8 cellular contexts compared by ENCODE assay signal in the genomic region with DNA sequence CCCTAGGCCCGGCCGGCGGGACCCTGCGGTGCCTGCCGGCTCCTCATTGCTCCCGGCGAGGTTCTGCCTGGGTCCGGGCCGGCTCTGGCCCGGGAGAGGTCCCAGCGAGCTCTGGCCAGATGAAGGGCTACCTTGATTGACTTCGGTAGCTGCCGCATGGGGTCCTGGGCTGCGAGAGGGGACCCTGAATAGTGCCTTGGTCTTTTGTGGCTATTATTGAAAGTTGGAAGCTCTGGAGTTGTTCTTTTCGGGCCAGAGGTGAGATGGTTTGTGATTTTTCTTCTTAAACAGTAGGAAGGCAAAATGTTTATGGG. TPM values are rescaled to one million over a fixed set of nuclear protein-coding genes. Genes with fewer than 3 reads are reported as not detected.
DNase-seq lines count a peak whose midpoint lies in the region; ATAC-seq, FAIRE-seq and TF ChIP-seq lines count a peak whose summit lies in the region.

No MANE protein-coding gene starts in this region.

- FAIRE-seq in A549 (lab: Jason Lieb, UNC) = no peak

- POLR2A ChIA-PET in A549 (lab: Yijun Ruan, JAX) = no interaction called here

- ATAC-seq in A549 (no peak), mucosa of descending colon (no peak), HG03378 (IDR thresholded peaks at IDR 0.05; ENCODE audit: unreplicated experiment) (no peak)

- TF ChIP-seq POLR2A in A549 (IDR thresholded peaks at IDR 0.05; ENCODE audit: low read length) = no peak

- H3K9ac ChIP-seq in HUES48 (ENCODE audit: low read depth, low read length) = peak overlapping the region; percentile 81

- in situ Hi-C loops in G401 (cut with HindIII; ENCODE audit: low sequenced_read_pairs) = no loop called here

- H3K36me3 ChIP-seq in HUES48 (ENCODE audit: control insufficient read depth, insufficient read depth, low read length) (peaks cover 42% of the 10 kb centered on the region), mucosa of descending colon (ENCODE audit: low read depth) (no peaks in the 10 kb centered on the region)

- DNase-seq in A549 (ENCODE audit: low read depth in 1 of 2, low spot score in 1 of 2) (no peak), cardiac fibroblast (ENCODE audit: low read depth in 2 of 2) (peak in 1 of 2 donors; percentile 16), mucosa of descending colon (no peak), OCI-M2 (lab: John Stamatoyannopoulos, UW; ENCODE audit: unreplicated experiment) (no peak), amniotic stem cell (lab: John Stamatoyannopoulos, UW) (no peak), G401 (ENCODE audit: low spot score) (no peak)

- peaks cover 14% of the 10 kb centered on the region for H3K4me1 ChIP-seq in A549
- peaks cover 8% of the 10 kb centered on the region for H3K4me1 ChIP-seq in HUES48 (ENCODE audit: control insufficient read depth, insufficient read depth, low read length)
- H3K4me1 ChIP-seq in mucosa of descending colon (ENCODE audit: low read depth) = peaks cover 16% of the 10 kb centered on the region

- H3K27ac ChIP-seq in A549 (peak overlapping the region; percentile 95 to 98), HUES48 (ENCODE audit: low read depth, low read length) (peak overlapping the region; percentile 88)

- TF ChIP-seq RAD21 in A549 (conservative IDR thresholded peaks at IDR 0.05 in 1 of 2, IDR thresholded peaks at IDR 0.05 in 1 of 2) = no peak

- TF ChIP-seq CTCF in A549 (IDR thresholded peaks at IDR 0.05) (no peak), cardiac fibroblast (IDR thresholded peaks at IDR 0.05; ENCODE audit: low read depth, low read length) (no peak), mucosa of descending colon (IDR thresholded peaks at IDR 0.05) (no peak)

- H3K4me3 ChIP-seq in A549 (peak overlapping the region; percentile 95), HUES48 (ENCODE audit: low read depth, low read length) (peak overlapping the region; percentile 90), cardiac fibroblast (replicated peaks in 1 of 2; ENCODE audit: low read depth in 2 of 2, low read length in 2 of 2) (peak overlapping the region; percentile 84 to 96), mucosa of descending colon (peak overlapping the region; percentile 98)

- WGBS in A549 (ENCODE audit: missing lambda C conversion rate) = 0% methylated on average over 6 of the region's 15 CpGs

- TF ChIP-seq EP300 in A549 (IDR thresholded peaks at IDR 0.05) = no peak

- no peaks in the 10 kb centered on the region for H3K27me3 ChIP-seq in HUES48 (ENCODE audit: control insufficient read depth, insufficient read depth, low read length)

- CTCF ChIA-PET in A549 (lab: Yijun Ruan, JAX) = interaction anchor here (0.7 kb wide), 1 partner anchor 298 kb away, joined by 3 read pairs; no protein-coding TSS in a partner anchor

- intact Hi-C loops in mucosa of descending colon (cut with DNase I, micrococcal nuclease) = no loop called here

- no peaks in the 10 kb centered on the region for H3K9me3 ChIP-seq in A549
- no peaks in the 10 kb centered on the region for H3K9me3 ChIP-seq in HUES48 (ENCODE audit: control insufficient read depth, insufficient read depth, low read length)
- H3K9me3 ChIP-seq in mucosa of descending colon = no peaks in the 10 kb centered on the region

- H3K4me2 ChIP-seq in A549 = peak overlapping the region; percentile 98

TF ChIP-seq in A549, 52 proteins besides CTCF, POLR2A, EP300 and RAD21:
- no peak for TF ChIP-seq MAZ (IDR thresholded peaks at IDR 0.05; ENCODE audit: borderline replicate concordance, low read depth, low read length)
- TF ChIP-seq JUN (IDR thresholded peaks at IDR 0.05) = no peak
- no peak for TF ChIP-seq NR3C1 (IDR thresholded peaks at IDR 0.05)
- TF ChIP-seq FOSB (CRISPR knock-in tag; IDR thresholded peaks at IDR 0.05) = no peak
- TF ChIP-seq, protein P1, sequence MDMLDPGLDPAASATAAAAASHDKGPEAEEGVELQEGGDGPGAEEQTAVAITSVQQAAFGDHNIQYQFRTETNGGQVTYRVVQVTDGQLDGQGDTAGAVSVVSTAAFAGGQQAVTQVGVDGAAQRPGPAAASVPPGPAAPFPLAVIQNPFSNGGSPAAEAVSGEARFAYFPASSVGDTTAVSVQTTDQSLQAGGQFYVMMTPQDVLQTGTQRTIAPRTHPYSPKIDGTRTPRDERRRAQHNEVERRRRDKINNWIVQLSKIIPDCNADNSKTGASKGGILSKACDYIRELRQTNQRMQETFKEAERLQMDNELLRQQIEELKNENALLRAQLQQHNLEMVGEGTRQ (IDR thresholded peaks at IDR 0.05) = no peak
- no peak for TF ChIP-seq SREBF2 (IDR thresholded peaks at IDR 0.05)
- TF ChIP-seq CHD4 (IDR thresholded peaks at IDR 0.05; ENCODE audit: borderline replicate concordance) = no peak
- no peak for TF ChIP-seq NPAS2 (CRISPR knock-in tag; IDR thresholded peaks at IDR 0.05; ENCODE audit: borderline replicate concordance)
- TF ChIP-seq TP53 (CRISPR knock-in tag; IDR thresholded peaks at IDR 0.05) = no peak
- TF ChIP-seq, protein P2, sequence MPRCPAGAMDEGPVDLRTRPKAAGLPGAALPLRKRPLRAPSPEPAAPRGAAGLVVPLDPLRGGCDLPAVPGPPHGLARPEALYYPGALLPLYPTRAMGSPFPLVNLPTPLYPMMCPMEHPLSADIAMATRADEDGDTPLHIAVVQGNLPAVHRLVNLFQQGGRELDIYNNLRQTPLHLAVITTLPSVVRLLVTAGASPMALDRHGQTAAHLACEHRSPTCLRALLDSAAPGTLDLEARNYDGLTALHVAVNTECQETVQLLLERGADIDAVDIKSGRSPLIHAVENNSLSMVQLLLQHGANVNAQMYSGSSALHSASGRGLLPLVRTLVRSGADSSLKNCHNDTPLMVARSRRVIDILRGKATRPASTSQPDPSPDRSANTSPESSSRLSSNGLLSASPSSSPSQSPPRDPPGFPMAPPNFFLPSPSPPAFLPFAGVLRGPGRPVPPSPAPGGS (IDR thresholded peaks at IDR 0.05) = no peak
- TF ChIP-seq KDM1A (IDR thresholded peaks at IDR 0.05; ENCODE audit: low read depth) = no peak
- no peak for TF ChIP-seq KDM5A (IDR thresholded peaks at IDR 0.05)
- no peak for TF ChIP-seq SMC3 (IDR thresholded peaks at IDR 0.05)
- no peak for TF ChIP-seq ZNF302 (CRISPR knock-in tag; IDR thresholded peaks at IDR 0.05)
- no peak for TF ChIP-seq RCOR1 (IDR thresholded peaks at IDR 0.05; ENCODE audit: low read depth, low read length)
- TF ChIP-seq ATOH8 (CRISPR knock-in tag; IDR thresholded peaks at IDR 0.05; ENCODE audit: low read depth) = no peak
- TF ChIP-seq GATA3 (IDR thresholded peaks at IDR 0.05; ENCODE audit: borderline replicate concordance) = no peak

RNA-seq across cellular contexts. Expression of gene NAA35, which starts 0.6 kb away (rescaled TPM):
- polyA plus RNA-seq in A549 (2011; rRNA removed) (37.0 and 42.4 TPM in 2 replicates), A549 (2017; fragmentation: RNase III; extraction: RNeasy Plus Mini Kit Qiagen cat#74134 plus additional on column Dnase treatment) (24.9 to 25.6 TPM (median 24.9 TPM) in 3 replicates)
- polyA plus RNA-seq in A549 (2012; cell fraction: cytosol; rRNA removed) = 9.1 and 9.3 TPM in 2 replicates
- polyA plus RNA-seq in A549 (2012; cell fraction: nucleus; rRNA removed) = 5.7 and 7.6 TPM in 2 replicates
- 20.7 TPM in 2 replicates for polyA minus RNA-seq in A549 (2011; rRNA and poly(A)+ RNA removed)
- total RNA-seq in mucosa of descending colon = 10 to 100 TPM; 29.7 to 37.4 (median 31.0) TPM
- total RNA-seq in G401 (2014; rRNA removed; shearing (Covaris generic)) = 40.6 and 59.2 TPM in 2 replicates
